ENCODE assay signal across 8 cellular contexts in the genomic region with DNA sequence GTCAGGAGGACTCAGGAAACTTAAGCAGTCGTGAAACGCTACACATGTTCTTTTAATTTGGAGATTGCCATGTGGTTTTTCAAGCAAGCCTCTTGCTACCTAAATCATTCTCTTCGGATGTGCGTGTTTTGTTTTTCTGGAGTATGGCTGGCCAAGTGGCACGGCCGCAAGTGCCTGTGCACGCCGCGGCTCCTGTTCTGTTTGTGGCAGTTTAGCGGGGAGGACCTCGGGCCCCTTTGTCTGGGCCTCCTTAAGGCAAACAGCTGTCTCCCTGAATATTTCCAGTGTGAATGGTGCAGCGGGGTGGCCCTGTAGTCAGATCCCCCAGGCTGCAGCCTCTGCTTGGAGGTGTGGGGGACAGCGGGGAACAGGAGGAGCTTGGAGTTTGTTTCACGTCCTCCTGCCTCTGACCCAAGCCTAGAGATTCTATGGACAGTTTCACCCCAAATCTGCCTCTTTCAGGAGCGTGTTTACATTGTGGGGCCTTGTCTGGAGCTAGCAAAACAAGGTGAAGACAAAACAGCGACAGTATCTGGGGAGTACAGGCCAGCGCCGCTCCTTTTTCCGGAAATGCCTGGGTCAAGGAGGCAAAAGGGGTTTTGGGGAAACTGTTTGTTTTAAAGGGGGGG. TPM values are rescaled to one million over a fixed set of nuclear protein-coding genes. Genes with fewer than 3 reads are reported as not detected.
A peak's percentile ranks its signal among the peaks of the same experiment; 100 is the strongest.
DNase-seq lines count a peak whose midpoint lies in the region; ATAC-seq and TF ChIP-seq lines count a peak whose summit lies in the region.

No MANE protein-coding gene starts in this region.

- intact Hi-C loops in CD4-positive, alpha-beta memory T cell (cut with micrococcal nuclease) = no loop called here

- H3K27ac ChIP-seq in CD4-positive, alpha-beta memory T cell (ENCODE audit: low read depth, low read length) = no peak overlapping the region
- peak overlapping the region; percentile 6 to 82 (median 66) for H3K27ac ChIP-seq in tibial nerve

- H3K9me3 ChIP-seq in CD4-positive, alpha-beta memory T cell (ENCODE audit: control insufficient read depth in 1 of 2, low read length in 2 of 2) = no peaks in the 10 kb centered on the region
- no peaks in the 10 kb centered on the region for H3K9me3 ChIP-seq in tibial nerve

- TF ChIP-seq POLR2A in tibial nerve (IDR thresholded peaks at IDR 0.05) = no peak

- H3K27ac Mint-ChIP-seq in CD4-positive, alpha-beta memory T cell = peak overlapping the region in 5 of 7 donors; percentile 18 to 85 (median 66)

- H3K9me3 Mint-ChIP-seq in CD4-positive, alpha-beta memory T cell = no peaks in the 10 kb centered on the region

- peak overlapping the region in 1 of 2 donors; percentile 28 for H3K4me3 ChIP-seq in CD4-positive, alpha-beta memory T cell (ENCODE audit: low read length in 2 of 2)
- H3K4me3 ChIP-seq in astrocyte of the spinal cord (ENCODE audit: low read depth, low read length) = peak overlapping the region; percentile 58
- H3K4me3 ChIP-seq in tibial nerve = peak overlapping the region; percentile 73 to 88 (median 76)

- POLR2A ChIA-PET in CD4-positive, alpha-beta memory T cell (lab: Charles Lee; ENCODE audit: partially characterized antibody) = no interaction called here

- CTCF ChIA-PET in CD4-positive, alpha-beta memory T cell (lab: Charles Lee; ENCODE audit: partially characterized antibody) = no interaction called here

- no peaks in the 10 kb centered on the region for H3K27me3 ChIP-seq in CD4-positive, alpha-beta memory T cell (ENCODE audit: insufficient read depth, low read length)
- no peaks in the 10 kb centered on the region for H3K27me3 ChIP-seq in tibial nerve

- in situ Hi-C loops in KBM-7 (cut with MboI; ENCODE audit: low pct_unique_long_range_greater_than_20kb, low sequenced_read_pairs) (no loop called here), astrocyte of the spinal cord (cut with HindIII; ENCODE audit: low sequenced_read_pairs) (no loop called here)

- H3K4me3 Mint-ChIP-seq in CD4-positive, alpha-beta memory T cell = peak overlapping the region; percentile 82 to 89 (median 86)

- ATAC-seq in GM18861 (IDR thresholded peaks at IDR 0.05; ENCODE audit: unreplicated experiment) = no peak

- H3K4me1 Mint-ChIP-seq in CD4-positive, alpha-beta memory T cell = peaks cover 4 to 19% (median 14%) of the 10 kb centered on the region in 4 donors

- H3K36me3 Mint-ChIP-seq in CD4-positive, alpha-beta memory T cell = peaks cover 0 to 1% of the 10 kb centered on the region in 2 donors

- TF ChIP-seq EP300 in tibial nerve (IDR thresholded peaks at IDR 0.05) = no peak

- DNase-seq in CD4-positive, alpha-beta memory T cell = no peak
- DNase-seq in KBM-7 (peak; percentile 47), astrocyte of the spinal cord (ENCODE audit: low read depth, low spot score) (peak; percentile 30), left kidney (ENCODE audit: low read depth, low spot score) (peak; percentile 70), tibial nerve (ENCODE audit: low spot score in 2 of 2) (no peak), NCI-H2196 (lab: John Stamatoyannopoulos, UW; ENCODE audit: unreplicated experiment) (no peak), SHP77 treated with DMSO at 0.1 percent for 48 hours (lab: John Stamatoyannopoulos, UW) (no peak)

- peaks cover 11% of the 10 kb centered on the region for H3K4me1 ChIP-seq in CD4-positive, alpha-beta memory T cell (ENCODE audit: insufficient read depth, low read length)
- peaks cover 0 to 43% (median 20%) of the 10 kb centered on the region in 4 donors for H3K4me1 ChIP-seq in tibial nerve

- 14 to 18% methylated on average over 19 of the region's 19 CpGs for WGBS in tibial nerve, 2 donors

- H3K36me3 ChIP-seq in CD4-positive, alpha-beta memory T cell (ENCODE audit: insufficient read depth, low read length) = no peaks in the 10 kb centered on the region
- no peaks in the 10 kb centered on the region for H3K36me3 ChIP-seq in tibial nerve

- H3K27me3 Mint-ChIP-seq in CD4-positive, alpha-beta memory T cell = peaks cover 0 to 1% of the 10 kb centered on the region in 2 donors

- TF ChIP-seq CTCF in astrocyte of the spinal cord (IDR thresholded peaks at IDR 0.05; ENCODE audit: low read depth, low read length) (no peak), tibial nerve (IDR thresholded peaks at IDR 0.05) (no peak)

RNA-seq across cellular contexts. Expression of gene LRP5, which starts 1.3 kb away (rescaled TPM):
- total RNA-seq in CD4-positive, alpha-beta memory T cell = 1 to 10 TPM; 1.4 to 1.9 TPM
- under 1 TPM in 1 of 2 donors, not detected in 1; 0.61 TPM for polyA plus RNA-seq in CD4-positive, alpha-beta memory T cell
- 10 to 100 TPM; 22.3 to 43.2 (median 33.8) TPM for total RNA-seq in tibial nerve

RNA-seq across cellular contexts. Expression of gene C11orf24, which starts 41.9 kb away (rescaled TPM):
- total RNA-seq in CD4-positive, alpha-beta memory T cell = 10 to 100 TPM; 19.1 to 20.3 TPM
- 10 to 100 TPM in 1 of 2 donors, 1 to 10 TPM in 1; 7.7 to 17.6 TPM for polyA plus RNA-seq in CD4-positive, alpha-beta memory T cell
- 10 to 100 TPM; 33.3 to 59.4 (median 41.2) TPM for total RNA-seq in tibial nerve

Comparison
In these comparisons a context has a peak if more than half of its experiments do, and no peak if none do; other contexts are left out.
1. DNase-seq: peak in KBM-7 (single experiment), astrocyte of the spinal cord (single experiment) and left kidney (single experiment); none in CD4-positive, alpha-beta memory T cell (0 of 5), tibial nerve (0 of 2), NCI-H2196 (single experiment) and SHP77 treated with DMSO at 0.1 percent for 48 hours (single experiment).
2. RNA of gene LRP5, which starts 1.3 kb away (total RNA-seq): 22.3 to 43.2 TPM in tibial nerve; 1.4 to 1.9 TPM in CD4-positive, alpha-beta memory T cell; every median in the first group is over 4 times any median in the second.